Comparison of ENCODE assay signal across 9 cellular contexts in the genomic region with DNA sequence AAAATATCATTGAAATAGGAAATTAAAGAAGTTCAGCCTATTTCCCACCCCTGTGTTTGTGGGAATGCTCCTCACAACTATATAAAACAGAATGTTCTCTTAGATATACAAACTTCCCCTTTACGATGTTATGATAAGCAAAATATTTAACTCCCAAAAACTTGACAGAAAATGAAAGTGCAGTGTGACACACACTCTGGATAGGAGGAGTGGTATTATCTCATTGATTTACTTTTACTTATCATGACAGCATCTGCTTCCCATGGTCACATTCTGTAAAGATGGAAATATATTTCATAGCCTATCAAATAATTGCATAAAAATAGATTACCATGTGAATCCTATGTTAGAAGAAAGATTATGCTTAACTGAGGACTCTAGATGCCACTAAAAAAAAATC.
A peak's percentile ranks its signal among the peaks of the same experiment; 100 is the strongest.
DNase-seq lines count a peak whose midpoint lies in the region; TF ChIP-seq lines count a peak whose summit lies in the region.
"Had no signal": no experiment of that assay in that cellular context is flagged by ENCODE, and none has a peak within 500 bp of the region (broad histone marks: within the 10 kb centered on the region; RNA-seq: fewer than 3 reads in every experiment).

No MANE protein-coding gene starts in this region.

- TF ChIP-seq POLR2A in tibial nerve (IDR thresholded peaks at IDR 0.05), result no peak

- no peak for TF ChIP-seq CTCF in VCaP (conservative IDR thresholded peaks at IDR 0.05)
- no peak for TF ChIP-seq CTCF in hepatocyte (IDR thresholded peaks at IDR 0.05; ENCODE audit: poor library complexity)
- TF ChIP-seq CTCF in tibial nerve (IDR thresholded peaks at IDR 0.05), result no peak
- TF ChIP-seq CTCF in MM.1S (IDR thresholded peaks at IDR 0.05; ENCODE audit: low read length), result no peak
- no peak for TF ChIP-seq CTCF in GM10266 (IDR thresholded peaks at IDR 0.05; ENCODE audit: control insufficient read depth, insufficient read depth, low read depth, missing control alignments)

- no peaks in the 10 kb centered on the region for H3K27me3 Mint-ChIP-seq in activated naive CD4-positive, alpha-beta T cell treated with anti-CD3 and anti-CD28 coated beads, Interleukin-2, amount 50 U/mL, for 24 hours

- peaks cover 79% of the 10 kb centered on the region for H3K4me1 Mint-ChIP-seq in activated naive CD4-positive, alpha-beta T cell treated with anti-CD3 and anti-CD28 coated beads, Interleukin-2, amount 50 U/mL, for 24 hours

- no peak overlapping the region for H3K4me2 ChIP-seq in hepatocyte
- no peak overlapping the region for H3K4me2 ChIP-seq in MM.1S (ENCODE audit: low read depth, low read length)

- peaks cover 1% of the 10 kb centered on the region for H3K36me3 Mint-ChIP-seq in activated naive CD4-positive, alpha-beta T cell treated with anti-CD3 and anti-CD28 coated beads, Interleukin-2, amount 50 U/mL, for 24 hours

- H4K20me1 ChIP-seq in hepatocyte (ENCODE audit: insufficient read depth, poor library complexity, severe bottlenecking) (no peaks in the 10 kb centered on the region), MM.1S (ENCODE audit: insufficient read depth, low read length) (no peaks in the 10 kb centered on the region)

- H3K9me2 ChIP-seq in hepatocyte (replicated peaks; ENCODE audit: insufficient read depth) (no peaks in the 10 kb centered on the region), MM.1S (replicated peaks; ENCODE audit: insufficient read depth, low read length) (no peaks in the 10 kb centered on the region)

- no peak for DNase-seq in activated naive CD4-positive, alpha-beta T cell treated with Interleukin-2 at 50 U/mL for 16 hours
- DNase-seq in hepatocyte (ENCODE audit: low spot score), result no peak
- DNase-seq in tibial nerve (ENCODE audit: low spot score in 2 of 2), result no peak
- no peak for DNase-seq in MM.1S
- DNase-seq in stimulated activated CD4-positive, alpha-beta T cell treated with anti-CD3 and anti-CD28 coated beads, Interleukin-1b, Interleukin-23, amount 100 ng/mL, for 48 hours, result no peak
- DNase-seq in GM10266 (ENCODE audit: extremely low spot score), result no peak
- DNase-seq: MG63 had no signal

- peak overlapping the region; percentile 66 for H3K4me3 Mint-ChIP-seq in activated naive CD4-positive, alpha-beta T cell treated with anti-CD3 and anti-CD28 coated beads, Interleukin-2, amount 50 U/mL, for 24 hours

- WGBS in hepatocyte (ENCODE audit: low lambda C conversion rate, missing lambda C conversion rate), result 45% methylated on average over 1 of the region's 1 CpG
- 55 to 67% methylated on average over 1 of the region's 1 CpG for WGBS in tibial nerve, 2 donors

- no peak overlapping the region for H2AFZ ChIP-seq in hepatocyte
- no peak overlapping the region for H2AFZ ChIP-seq in MM.1S (ENCODE audit: low read length)

- no peak overlapping the region for H3K9ac ChIP-seq in MM.1S (ENCODE audit: low read length)

- peaks cover 16% of the 10 kb centered on the region for H3F3A ChIP-seq in MM.1S (ENCODE audit: insufficient read depth, low read length)

- H3K4me3 ChIP-seq in hepatocyte (no peak overlapping the region), tibial nerve (no peak overlapping the region), MM.1S (ENCODE audit: low read length) (no peak overlapping the region)
- H3K4me3 ChIP-seq: MG63 had no signal

- H3K9me3 Mint-ChIP-seq in activated naive CD4-positive, alpha-beta T cell treated with anti-CD3 and anti-CD28 coated beads, Interleukin-2, amount 50 U/mL, for 24 hours, result peaks cover 5% of the 10 kb centered on the region

- H3K4me1 ChIP-seq in hepatocyte (ENCODE audit: insufficient read depth) (peaks cover 17% of the 10 kb centered on the region), tibial nerve (peaks cover 0 to 47% (median 21%) of the 10 kb centered on the region in 4 donors), MM.1S (ENCODE audit: low read length) (peaks cover 28% of the 10 kb centered on the region)

- peak overlapping the region; percentile 94 for H3K27ac Mint-ChIP-seq in activated naive CD4-positive, alpha-beta T cell treated with anti-CD3 and anti-CD28 coated beads, Interleukin-2, amount 50 U/mL, for 24 hours

- H3K36me3 ChIP-seq in hepatocyte (replicated peaks; ENCODE audit: insufficient read depth, low read depth) (no peaks in the 10 kb centered on the region), tibial nerve (no peaks in the 10 kb centered on the region), MM.1S (replicated peaks; ENCODE audit: insufficient read depth, low read length) (no peaks in the 10 kb centered on the region)

- H3K79me2 ChIP-seq in hepatocyte, result no peaks in the 10 kb centered on the region
- no peaks in the 10 kb centered on the region for H3K79me2 ChIP-seq in MM.1S (ENCODE audit: low read length)

- H3K9me3 ChIP-seq in hepatocyte (ENCODE audit: low read depth), result no peaks in the 10 kb centered on the region
- no peaks in the 10 kb centered on the region for H3K9me3 ChIP-seq in tibial nerve
- H3K9me3 ChIP-seq in MM.1S (replicated peaks; ENCODE audit: insufficient read depth, low read length), result no peaks in the 10 kb centered on the region
- H3K9me3 ChIP-seq: MG63 had no signal

- TF ChIP-seq EP300 in tibial nerve (IDR thresholded peaks at IDR 0.05), result no peak

- H3K27me3 ChIP-seq in hepatocyte (no peaks in the 10 kb centered on the region), tibial nerve (no peaks in the 10 kb centered on the region), MM.1S (replicated peaks; ENCODE audit: insufficient read depth, low read length) (no peaks in the 10 kb centered on the region)
- H3K27me3 ChIP-seq: MG63 had no signal

- peak overlapping the region; percentile 46 for H3K27ac ChIP-seq in VCaP
- peak overlapping the region; percentile 24 for H3K27ac ChIP-seq in hepatocyte
- H3K27ac ChIP-seq in tibial nerve, result peak overlapping the region; percentile 6 to 81 (median 65)
- H3K27ac ChIP-seq in MM.1S (ENCODE audit: low read length), result no peak overlapping the region
